In the genomic region with DNA sequence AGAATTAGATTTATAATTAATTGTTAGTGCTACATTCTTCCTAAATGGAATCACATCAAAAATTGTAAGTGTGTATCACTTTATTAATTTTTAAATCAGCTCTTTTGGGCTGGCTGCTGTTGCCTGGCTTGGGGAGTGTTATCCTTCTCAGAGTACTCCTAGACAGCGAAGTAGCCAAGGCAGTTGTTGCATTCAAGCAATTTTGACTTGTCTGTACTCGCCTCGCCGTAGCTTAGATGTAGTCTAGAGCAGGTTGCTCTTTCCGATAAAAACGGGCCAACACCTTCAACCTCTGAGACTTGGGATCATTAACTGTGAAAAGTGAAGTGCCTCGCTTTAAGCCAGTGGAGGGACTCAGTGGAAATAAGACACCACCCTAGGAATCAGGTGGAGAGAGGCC, we compare ENCODE assay signal across 15 cellular contexts.
DNase-seq lines count a peak whose midpoint lies in the region; ATAC-seq, FAIRE-seq and TF ChIP-seq lines count a peak whose summit lies in the region.
"Had no signal": no experiment of that assay in that cellular context is flagged by ENCODE, and none has a peak within 500 bp of the region (broad histone marks: within the 10 kb centered on the region; RNA-seq: fewer than 3 reads in every experiment).

No MANE protein-coding gene starts in this region.

- DNase-seq in DMS79 (lab: John Stamatoyannopoulos, UW) (peak; percentile 72), NCI-H1105 treated with DMSO at 0.1 percent for 48 hours (lab: John Stamatoyannopoulos, UW) (peak; percentile 64), GM12878 (ENCODE audit: low read depth, low spot score) (no peak), foreskin keratinocyte (peak in 1 of 2 donors; percentile 42), AG08396 (ENCODE audit: low spot score) (no peak), amygdala (lab: John Stamatoyannopoulos, UW) (no peak)
- DNase-seq in activated CD4-positive, alpha-beta T cell treated with anti-CD3 and anti-CD28 coated beads, Interleukin-2, amount 50 U/mL, for 48 hours: no peak
- DNase-seq: ACHN; BE2C; CD4-positive, alpha-beta memory T cell; DND-41; GDM1; HCEC 1CT; HFFc6 had no signal

- no peak overlapping the region for H2AFZ ChIP-seq in GM12878 (ENCODE audit: control insufficient read depth, low read depth, low read length)

- POLR2A ChIA-PET in GM12878 (lab: Charles Lee): interaction anchor here (0.5 kb wide), 1 partner anchor 47 kb away, joined by 3 read pairs; no protein-coding TSS in a partner anchor

- no peak overlapping the region for H3K4me2 ChIP-seq in GM12878 (ENCODE audit: control insufficient read depth, insufficient read depth)

- H3K27me3 ChIP-seq in GM12878 (replicated peaks in 1 of 2; ENCODE audit: control insufficient read depth in 2 of 2, insufficient read depth in 2 of 2, low read length in 1 of 2) (no peaks in the 10 kb centered on the region), foreskin keratinocyte (no peaks in the 10 kb centered on the region)
- H3K27me3 ChIP-seq: BE2C had no signal

- no peaks in the 10 kb centered on the region for H4K20me1 ChIP-seq in GM12878 (ENCODE audit: control insufficient read depth, insufficient read depth)

- intact Hi-C loops in GM12878 (cut with micrococcal nuclease; ENCODE audit: unreplicated experiment): no loop called here

- no peak overlapping the region for H3K9ac ChIP-seq in GM12878 (ENCODE audit: control insufficient read depth, insufficient read depth, low read length)

- H3K27ac ChIP-seq in GM12878 (ENCODE audit: control insufficient read depth, insufficient read depth) (no peak overlapping the region), foreskin keratinocyte (no peak overlapping the region)
- H3K27ac ChIP-seq: C4-2B had no signal

- TF ChIP-seq RAD21 in GM12878 (IDR thresholded peaks at IDR 0.05; ENCODE audit: insufficient read depth, low read depth, low read length): no peak

- H3K4me1 ChIP-seq in GM12878 (ENCODE audit: control insufficient read depth, insufficient read depth, low read length) (no peaks in the 10 kb centered on the region), foreskin keratinocyte (peaks cover 6% of the 10 kb centered on the region)
- H3K4me1 ChIP-seq: BE2C had no signal

- RAD21 ChIA-PET in GM12878 (lab: Charles Lee; ENCODE audit: unreplicated experiment): no interaction called here

- no peak for TF ChIP-seq EP300 in GM12878 (IDR thresholded peaks at IDR 0.05; ENCODE audit: borderline replicate concordance in 1 of 2, control insufficient read depth in 1 of 2, low read depth in 2 of 2, low read length in 2 of 2)

- no TSS peak for BruUV-seq in GM12878 (replicated peaks; lab: Mats Ljungman, UMichigan)

- TF ChIP-seq CTCF in GM12878 (IDR thresholded peaks at IDR 0.05 in 2 of 3, conservative IDR thresholded peaks at IDR 0.05 in 1 of 3; ENCODE audit: control insufficient read depth in 2 of 3, extremely low read depth in 1 of 3, insufficient read depth in 1 of 3, low read depth in 3 of 3, low read length in 3 of 3) (no peak), foreskin keratinocyte (conservative IDR thresholded peaks at IDR 0.05) (no peak)

- SMC1A ChIA-PET in GM12878 (lab: Charles Lee; ENCODE audit: uncharacterized antibody, unreplicated experiment): no interaction called here

- CTCF ChIA-PET in GM12878 (lab: Yijun Ruan, JAX): no interaction called here

- H3K9me3 ChIP-seq in GM12878 (replicated peaks; ENCODE audit: control insufficient read depth, insufficient read depth, low read length): no peaks in the 10 kb centered on the region
- H3K9me3 ChIP-seq: BE2C had no signal

- peaks cover 0 to 4% of the 10 kb centered on the region in 2 experiments; a peak in 1 of 4 replicates for H3K36me3 ChIP-seq in GM12878 (ENCODE audit: control insufficient read depth in 2 of 2, insufficient read depth in 2 of 2, low read length in 1 of 2)
- H3K36me3 ChIP-seq: BE2C had no signal

- no peaks in the 10 kb centered on the region for H3K79me2 ChIP-seq in GM12878 (ENCODE audit: control insufficient read depth, insufficient read depth, low read length)

- TF ChIP-seq POLR2A in GM12878 (IDR thresholded peaks at IDR 0.05; ENCODE audit: low read depth, low read length): no peak

- FAIRE-seq in GM12878 (lab: Jason Lieb, UNC): peak; percentile 47

- no peak for ATAC-seq in GM12878
- peak; percentile 79 for ATAC-seq in foreskin keratinocyte

- in situ Hi-C loops in GM12878 (cut with MboI): no loop called here

- no peak overlapping the region for H3K4me3 ChIP-seq in GM12878

- WGBS in GM12878 (ENCODE audit: insufficient coverage, insufficient replicate concordance, low lambda C conversion rate, missing lambda C conversion rate): 90% methylated on average over 7 of the region's 7 CpGs

TF ChIP-seq in GM12878, 131 proteins besides CTCF, POLR2A, EP300 and RAD21:
- TF ChIP-seq, protein P1, sequence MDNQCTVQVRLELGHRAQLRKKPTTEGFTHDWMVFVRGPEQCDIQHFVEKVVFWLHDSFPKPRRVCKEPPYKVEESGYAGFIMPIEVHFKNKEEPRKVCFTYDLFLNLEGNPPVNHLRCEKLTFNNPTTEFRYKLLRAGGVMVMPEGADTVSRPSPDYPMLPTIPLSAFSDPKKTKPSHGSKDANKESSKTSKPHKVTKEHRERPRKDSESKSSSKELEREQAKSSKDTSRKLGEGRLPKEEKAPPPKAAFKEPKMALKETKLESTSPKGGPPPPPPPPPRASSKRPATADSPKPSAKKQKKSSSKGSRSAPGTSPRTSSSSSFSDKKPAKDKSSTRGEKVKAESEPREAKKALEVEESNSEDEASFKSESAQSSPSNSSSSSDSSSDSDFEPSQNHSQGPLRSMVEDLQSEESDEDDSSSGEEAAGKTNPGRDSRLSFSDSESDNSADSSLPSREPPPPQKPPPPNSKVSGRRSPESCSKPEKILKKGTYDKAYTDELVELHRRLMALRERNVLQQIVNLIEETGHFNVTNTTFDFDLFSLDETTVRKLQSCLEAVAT (IDR thresholded peaks at IDR 0.05): no peak
- no peak for TF ChIP-seq SUPT20H (IDR thresholded peaks at IDR 0.05; ENCODE audit: borderline replicate concordance, control insufficient read depth, low read depth, low read length)
- no peak for TF ChIP-seq SIN3A (IDR thresholded peaks at IDR 0.05; ENCODE audit: low read depth, low read length)
- no peak for TF ChIP-seq EZH2 (IDR thresholded peaks at IDR 0.05; ENCODE audit: borderline replicate concordance, control insufficient read depth, low read depth, low read length)
- no peak for TF ChIP-seq NBN (IDR thresholded peaks at IDR 0.05)
- no peak for TF ChIP-seq TCF7 (IDR thresholded peaks at IDR 0.05; ENCODE audit: borderline replicate concordance)
- no peak for TF ChIP-seq TBL1XR1 (IDR thresholded peaks at IDR 0.05; ENCODE audit: low read depth, low read length)
- no peak for TF ChIP-seq POU2F2 (IDR thresholded peaks at IDR 0.05; ENCODE audit: borderline replicate concordance, low read depth, low read length)
- TF ChIP-seq MTA2 (IDR thresholded peaks at IDR 0.05; ENCODE audit: low read depth): no peak
- TF ChIP-seq SPI1 (IDR thresholded peaks at IDR 0.05; ENCODE audit: borderline replicate concordance, insufficient read depth, low read depth, low read length): no peak
- no peak for TF ChIP-seq NFXL1 (IDR thresholded peaks at IDR 0.05; ENCODE audit: borderline replicate concordance)
- no peak for TF ChIP-seq BCLAF1 (IDR thresholded peaks at IDR 0.05)
- no peak for TF ChIP-seq CREB1 (IDR thresholded peaks at IDR 0.05; ENCODE audit: low read depth)
- no peak for TF ChIP-seq E2F4 (IDR thresholded peaks at IDR 0.05; ENCODE audit: low read depth, low read length)
- no peak for TF ChIP-seq CHD1 (IDR thresholded peaks at IDR 0.05; ENCODE audit: low read depth, low read length)
- TF ChIP-seq, protein P2, sequence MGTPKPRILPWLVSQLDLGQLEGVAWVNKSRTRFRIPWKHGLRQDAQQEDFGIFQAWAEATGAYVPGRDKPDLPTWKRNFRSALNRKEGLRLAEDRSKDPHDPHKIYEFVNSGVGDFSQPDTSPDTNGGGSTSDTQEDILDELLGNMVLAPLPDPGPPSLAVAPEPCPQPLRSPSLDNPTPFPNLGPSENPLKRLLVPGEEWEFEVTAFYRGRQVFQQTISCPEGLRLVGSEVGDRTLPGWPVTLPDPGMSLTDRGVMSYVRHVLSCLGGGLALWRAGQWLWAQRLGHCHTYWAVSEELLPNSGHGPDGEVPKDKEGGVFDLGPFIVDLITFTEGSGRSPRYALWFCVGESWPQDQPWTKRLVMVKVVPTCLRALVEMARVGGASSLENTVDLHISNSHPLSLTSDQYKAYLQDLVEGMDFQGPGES (IDR thresholded peaks at IDR 0.05): no peak
- no peak for TF ChIP-seq RUNX3 (IDR thresholded peaks at IDR 0.05; ENCODE audit: low read length)
- no peak for TF ChIP-seq BMI1 (IDR thresholded peaks at IDR 0.05; ENCODE audit: borderline replicate concordance)

Comparison
In these comparisons a context has a peak if more than half of its experiments do, and no peak if none do; other contexts are left out.
1. DNase-seq: peak in DMS79 (single experiment) and NCI-H1105 treated with DMSO at 0.1 percent for 48 hours (single experiment); none in GM12878 (single experiment), activated CD4-positive, alpha-beta T cell treated with anti-CD3 and anti-CD28 coated beads, Interleukin-2, amount 50 U/mL, for 48 hours (0 of 2), AG08396 (single experiment) and amygdala (0 of 56).